ENCODE assay signal across 1 cellular context in the genomic region with DNA sequence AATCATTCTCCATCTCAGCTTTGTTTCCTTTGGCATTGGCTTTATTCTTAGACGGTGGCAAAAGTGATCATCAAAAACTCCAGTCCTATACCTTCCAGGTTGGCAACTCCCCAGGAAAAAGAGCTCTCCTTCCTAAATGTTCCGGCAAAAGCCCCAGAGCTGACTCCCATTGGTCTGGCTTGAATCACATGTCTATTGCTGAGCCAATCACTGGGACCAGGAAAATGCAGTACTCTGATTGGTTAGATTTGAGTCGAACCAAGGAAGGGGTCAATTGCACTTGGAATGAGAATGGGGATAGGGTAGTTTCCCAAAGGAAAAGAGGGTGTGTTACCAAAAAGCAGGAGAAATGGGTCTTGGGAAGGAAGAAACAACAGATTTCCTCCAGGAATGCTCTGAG.
A peak's percentile ranks its signal among the peaks of the same experiment; 100 is the strongest.
TF ChIP-seq lines count a peak whose summit lies in the region.

No MANE protein-coding gene starts in this region.

TF ChIP-seq in H1, 55 proteins besides CTCF, POLR2A, EP300 and RAD21:
- TF ChIP-seq USF2 (IDR thresholded peaks at IDR 0.05; ENCODE audit: low read length) (0 out of 2 replicates have a peak, but pooled peaks have one; percentile 36), CHD2 (IDR thresholded peaks at IDR 0.05; ENCODE audit: low read length) (no peak), SP4 (IDR thresholded peaks at IDR 0.05; ENCODE audit: low read length) (no peak)
- TF ChIP-seq, protein P1, sequence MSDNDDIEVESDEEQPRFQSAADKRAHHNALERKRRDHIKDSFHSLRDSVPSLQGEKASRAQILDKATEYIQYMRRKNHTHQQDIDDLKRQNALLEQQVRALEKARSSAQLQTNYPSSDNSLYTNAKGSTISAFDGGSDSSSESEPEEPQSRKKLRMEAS (IDR thresholded peaks at IDR 0.05), result no peak
